In genomic region chr11:73647459-73648100, GRCh38 we compare ENCODE assay signal across 1 cellular context.
A peak's percentile ranks its signal among the peaks of the same experiment; 100 is the strongest.
TF ChIP-seq lines count a peak whose summit lies in the region.

No MANE protein-coding gene starts in this region.

TF ChIP-seq in IMR-90, 13 proteins besides CTCF, POLR2A, EP300 and RAD21:
- TF ChIP-seq ELK1 (IDR thresholded peaks at IDR 0.05; ENCODE audit: borderline replicate concordance, low read depth, low read length) = no peak
- peak; percentile 89 for TF ChIP-seq MAZ (IDR thresholded peaks at IDR 0.05; ENCODE audit: borderline replicate concordance, low read depth, low read length)
TF ChIP-seq in IMR-90: peak in this region for 1.
